Comparison of ENCODE assay signal across 25 cellular contexts in the genomic region with DNA sequence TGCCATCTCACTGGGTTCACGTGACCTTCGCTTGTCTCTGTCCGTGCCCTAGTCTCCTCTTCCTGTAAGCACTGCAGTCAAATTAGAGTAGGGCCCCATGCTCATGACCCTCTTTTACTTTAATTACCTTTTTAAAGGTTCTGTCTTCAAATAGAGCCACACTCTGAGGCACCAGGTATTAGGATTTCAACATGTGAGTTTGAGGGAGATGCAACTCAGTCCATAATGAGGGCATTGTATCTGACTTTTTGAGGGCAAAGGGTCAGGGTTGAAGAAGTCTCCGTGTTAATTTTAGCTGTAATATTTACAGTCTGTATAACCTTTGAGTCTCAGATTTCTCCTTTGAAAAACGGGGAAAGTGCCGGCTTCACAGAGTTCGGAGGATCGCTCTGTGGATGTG.
DNase-seq lines count a peak whose midpoint lies in the region; ATAC-seq, FAIRE-seq and TF ChIP-seq lines count a peak whose summit lies in the region.
"Had no signal": no experiment of that assay in that cellular context is flagged by ENCODE, and none has a peak within 500 bp of the region (broad histone marks: within the 10 kb centered on the region; RNA-seq: fewer than 3 reads in every experiment).

No MANE protein-coding gene starts in this region.

- intact Hi-C loops in HepG2 (cut with micrococcal nuclease; ENCODE audit: unreplicated experiment) (no loop called here), right lobe of liver (cut with DNase I) (no loop called here)

- in situ Hi-C loops in HepG2 (cut with HindIII; ENCODE audit: extremely low pct_ligation_motif_present, low pct_unique_long_range_greater_than_20kb) = no loop called here

- no TSS peak for BruUV-seq in HepG2 (replicated peaks; lab: Mats Ljungman, UMichigan)

- H3K27me3 ChIP-seq in HepG2 (ENCODE audit: control insufficient read depth in 1 of 2, insufficient read depth in 2 of 2, low read length in 2 of 2) (peaks cover 2 to 4% of the 10 kb centered on the region in 2 experiments; a peak in 3 of 5 replicates), right lobe of liver (no peaks in the 10 kb centered on the region)
- H3K27me3 ChIP-seq: BE2C, BLaER1 had no signal

- TF ChIP-seq RAD21 in HepG2 (CRISPR knock-in tag; IDR thresholded peaks at IDR 0.05) = no peak

- POLR2A ChIA-PET in HepG2 (lab: Yijun Ruan, JAX) = no interaction called here

- WGBS in HepG2 (ENCODE audit: low lambda C conversion rate) = 10% methylated on average over 8 of the region's 8 CpGs
- WGBS in right lobe of liver (ENCODE audit: insufficient coverage, low coverage, low lambda C conversion rate, missing lambda C conversion rate) = 58% methylated on average over 6 of the region's 8 CpGs

- H2AFZ ChIP-seq in HepG2 (ENCODE audit: low read length) = no peak overlapping the region

- TF ChIP-seq CTCF in HepG2 (CRISPR knock-in tag; IDR thresholded peaks at IDR 0.05) (no peak), right lobe of liver (IDR thresholded peaks at IDR 0.05) (no peak), foreskin fibroblast (IDR thresholded peaks at IDR 0.05; ENCODE audit: low read depth, low read length) (no peak)

- TF ChIP-seq EP300 in HepG2 (IDR thresholded peaks at IDR 0.05; ENCODE audit: low read depth in 2 of 2, low read length in 2 of 2) = no peak
- TF ChIP-seq EP300 in HepG2 (CRISPR knock-in tag; IDR thresholded peaks at IDR 0.05; ENCODE audit: borderline replicate concordance) = no peak

- no peak overlapping the region for H3K4me2 ChIP-seq in HepG2 (ENCODE audit: low read depth, low read length)
- H3K4me2 ChIP-seq: BLaER1 had no signal

- H3K9ac ChIP-seq in HepG2 (ENCODE audit: insufficient read depth, low read depth, low read length) = no peak overlapping the region
- H3K9ac ChIP-seq: BLaER1 had no signal

- peaks cover 11% of the 10 kb centered on the region for H3K4me1 ChIP-seq in HepG2 (ENCODE audit: insufficient read depth, low read length)
- no peaks in the 10 kb centered on the region for H3K4me1 ChIP-seq in right lobe of liver

- DNase-seq in HepG2 (ENCODE audit: low spot score) (peak; percentile 41), right lobe of liver (no peak), left kidney (ENCODE audit: low read depth, low spot score) (peak; percentile 44), foreskin fibroblast (no peak)
- DNase-seq in stimulated activated naive CD8-positive, alpha-beta T cell treated with anti-CD3 and anti-CD28 coated beads, Interleukin-15, Interleukin-2, amounts not matched to agents 100 U/mL and 50 U/mL, for 24 hours = no peak
- DNase-seq: 8988T; ACHN; BE2C; C1 segment of cervical spinal cord; CD4-positive, alpha-beta memory T cell; CD4-positive, CD25-positive, alpha-beta regulatory T cell; CD8-positive, alpha-beta memory T cell; COR-L47; DMS 273 treated with DMSO at 0.1 percent for 48 hours; DMS153; DMS53; DMS79; DND-41; EL; GDM1 had no signal

- TF ChIP-seq POLR2A in HepG2 (IDR thresholded peaks at IDR 0.05; ENCODE audit: insufficient read depth in 1 of 2, low read depth in 2 of 2, low read length in 2 of 2) = no peak
- TF ChIP-seq POLR2A in right lobe of liver (IDR thresholded peaks at IDR 0.05) = no peak

- H3K27ac ChIP-seq in HepG2 (ENCODE audit: extremely low read length, insufficient read depth, low read length) (no peak overlapping the region), right lobe of liver (no peak overlapping the region)
- H3K27ac ChIP-seq: BLaER1 had no signal

- CTCF ChIA-PET in HepG2 (lab: Yijun Ruan, JAX; ENCODE audit: low intra/inter-chr PET ratio, low total read pairs) = no interaction called here

- H3K9me3 ChIP-seq in HepG2 (ENCODE audit: low read length) (no peaks in the 10 kb centered on the region), right lobe of liver (no peaks in the 10 kb centered on the region)
- H3K9me3 ChIP-seq: BE2C, BLaER1 had no signal

- H3K36me3 ChIP-seq in HepG2 (replicated peaks in 1 of 2; ENCODE audit: control insufficient read depth in 1 of 2, insufficient read depth in 2 of 2, low read length in 2 of 2) (no peaks in the 10 kb centered on the region), right lobe of liver (no peaks in the 10 kb centered on the region)
- H3K36me3 ChIP-seq: BE2C, BLaER1 had no signal

- H3K4me3 ChIP-seq in HepG2 (replicated peaks in 1 of 3; ENCODE audit: insufficient read depth in 1 of 3, low read depth in 2 of 3, low read length in 3 of 3) (no peak overlapping the region), right lobe of liver (no peak overlapping the region), foreskin fibroblast (ENCODE audit: low read depth in 1 of 2, low read length in 2 of 2) (no peak overlapping the region)
- H3K4me3 ChIP-seq: BLaER1, GM12878 had no signal

- ATAC-seq in HepG2 (peak; percentile 68), right lobe of liver (no peak)
- no peak for ATAC-seq in stimulated activated naive CD8-positive, alpha-beta T cell treated with anti-CD3 and anti-CD28 coated beads, Interleukin-15, Interleukin-2, amounts not matched to agents 100 U/mL and 50 U/mL, for 24 hours
- ATAC-seq: GM12878 had no signal

- H3K79me2 ChIP-seq in HepG2 (ENCODE audit: insufficient read depth, low read length) = no peaks in the 10 kb centered on the region

- peak; percentile 60 for FAIRE-seq in HepG2 (lab: Jason Lieb, UNC)
- FAIRE-seq: A204.1, GM12878, GM12892, GM18507 had no signal

- no peaks in the 10 kb centered on the region for H4K20me1 ChIP-seq in HepG2 (ENCODE audit: insufficient read depth, low read length)
- H4K20me1 ChIP-seq: BLaER1 had no signal

TF ChIP-seq in HepG2, 621 proteins besides CTCF, POLR2A, EP300 and RAD21:
- TF ChIP-seq PRMT3 (CRISPR knock-in tag; IDR thresholded peaks at IDR 0.05; ENCODE audit: borderline replicate concordance, low read depth) (no peak), NR2F2 (IDR thresholded peaks at IDR 0.05; ENCODE audit: borderline replicate concordance, low read depth) (peak; percentile 69), HNF4A (CRISPR knock-in tag; IDR thresholded peaks at IDR 0.05) (0 out of 2 replicates have a peak, but pooled peaks have one; percentile 26), HHEX (CRISPR knock-in tag; IDR thresholded peaks at IDR 0.05) (0 out of 2 replicates have a peak, but pooled peaks have one; percentile 24), TCF7L2 (IDR thresholded peaks at IDR 0.05; ENCODE audit: low read depth, low read length) (no peak), NR2F1 (CRISPR knock-in tag; IDR thresholded peaks at IDR 0.05) (peak; percentile 14 to 29; a peak in 2 of 4 replicates), TCF7 (IDR thresholded peaks at IDR 0.05; ENCODE audit: low read depth) (peak; percentile 10; the same call in 1 of the 2 replicates), MXI1 (IDR thresholded peaks at IDR 0.05; ENCODE audit: borderline replicate concordance, low read depth, low read length) (no peak), NR2F6 (IDR thresholded peaks at IDR 0.05) (peak; percentile 73), NR2F6 (CRISPR knock-in tag; IDR thresholded peaks at IDR 0.05) (0 out of 2 replicates have a peak, but pooled peaks have one; percentile 39)
- TF ChIP-seq, protein P1, sequence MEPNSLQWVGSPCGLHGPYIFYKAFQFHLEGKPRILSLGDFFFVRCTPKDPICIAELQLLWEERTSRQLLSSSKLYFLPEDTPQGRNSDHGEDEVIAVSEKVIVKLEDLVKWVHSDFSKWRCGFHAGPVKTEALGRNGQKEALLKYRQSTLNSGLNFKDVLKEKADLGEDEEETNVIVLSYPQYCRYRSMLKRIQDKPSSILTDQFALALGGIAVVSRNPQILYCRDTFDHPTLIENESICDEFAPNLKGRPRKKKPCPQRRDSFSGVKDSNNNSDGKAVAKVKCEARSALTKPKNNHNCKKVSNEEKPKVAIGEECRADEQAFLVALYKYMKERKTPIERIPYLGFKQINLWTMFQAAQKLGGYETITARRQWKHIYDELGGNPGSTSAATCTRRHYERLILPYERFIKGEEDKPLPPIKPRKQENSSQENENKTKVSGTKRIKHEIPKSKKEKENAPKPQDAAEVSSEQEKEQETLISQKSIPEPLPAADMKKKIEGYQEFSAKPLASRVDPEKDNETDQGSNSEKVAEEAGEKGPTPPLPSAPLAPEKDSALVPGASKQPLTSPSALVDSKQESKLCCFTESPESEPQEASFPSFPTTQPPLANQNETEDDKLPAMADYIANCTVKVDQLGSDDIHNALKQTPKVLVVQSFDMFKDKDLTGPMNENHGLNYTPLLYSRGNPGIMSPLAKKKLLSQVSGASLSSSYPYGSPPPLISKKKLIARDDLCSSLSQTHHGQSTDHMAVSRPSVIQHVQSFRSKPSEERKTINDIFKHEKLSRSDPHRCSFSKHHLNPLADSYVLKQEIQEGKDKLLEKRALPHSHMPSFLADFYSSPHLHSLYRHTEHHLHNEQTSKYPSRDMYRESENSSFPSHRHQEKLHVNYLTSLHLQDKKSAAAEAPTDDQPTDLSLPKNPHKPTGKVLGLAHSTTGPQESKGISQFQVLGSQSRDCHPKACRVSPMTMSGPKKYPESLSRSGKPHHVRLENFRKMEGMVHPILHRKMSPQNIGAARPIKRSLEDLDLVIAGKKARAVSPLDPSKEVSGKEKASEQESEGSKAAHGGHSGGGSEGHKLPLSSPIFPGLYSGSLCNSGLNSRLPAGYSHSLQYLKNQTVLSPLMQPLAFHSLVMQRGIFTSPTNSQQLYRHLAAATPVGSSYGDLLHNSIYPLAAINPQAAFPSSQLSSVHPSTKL (CRISPR knock-in tag; IDR thresholded peaks at IDR 0.05) = peak; percentile 44; the same call in 1 of the 2 replicates

Comparison
In these comparisons a context has a peak if more than half of its experiments do, and no peak if none do; other contexts are left out.
1. DNase-seq: peak in HepG2 (single experiment) and left kidney (single experiment); none in right lobe of liver (0 of 3), foreskin fibroblast (0 of 2) and stimulated activated naive CD8-positive, alpha-beta T cell treated with anti-CD3 and anti-CD28 coated beads, Interleukin-15, Interleukin-2, amounts not matched to agents 100 U/mL and 50 U/mL, for 24 hours (single experiment).